In genomic region chr5:145502906-145503305, GRCh38 we compare ENCODE assay signal across 37 cellular contexts.
"Had no signal": no experiment of that assay in that cellular context is flagged by ENCODE, and none has a peak within 500 bp of the region (broad histone marks: within the 10 kb centered on the region; RNA-seq: fewer than 3 reads in every experiment).

No MANE protein-coding gene starts in this region.

- H3K36me3 ChIP-seq: adrenal gland, ascending aorta, brain microvascular endothelial cell, breast epithelium, cardiac muscle cell had no signal

- H3K36me3 Mint-ChIP-seq: activated naive CD4-positive, alpha-beta T cell treated with anti-CD3 and anti-CD28 coated beads, Interleukin-2, amount 10 ng/mL, durations not matched to agents 7 days and 5 days; activated naive CD4-positive, alpha-beta T cell treated with anti-CD3 and anti-CD28 coated beads, Interleukin-2, amount 50 U/mL, for 24 hours; activated naive CD4-positive, alpha-beta T cell treated with anti-CD3 and anti-CD28 coated beads, Interleukin-2, amount 50 U/mL, for 72 hours; activated naive CD8-positive, alpha-beta T cell; activated naive CD8-positive, alpha-beta T cell treated with anti-CD3 and anti-CD28 coated beads, Interleukin-2, amount 10 ng/mL, durations not matched to agents 7 days and 5 days; brain had no signal

- DNase-seq: activated effector memory CD4-positive, alpha-beta T cell treated with anti-CD3 and anti-CD28 coated beads, Interleukin-2, amount 50 U/mL, for 16 hours; activated effector memory CD4-positive, alpha-beta T cell treated with Interleukin-2 at 50 U/mL for 16 hours; activated gamma-delta T cell; activated gamma-delta T cell treated with Interleukin-2 at 50 U/mL for 16 hours; activated naive CD4-positive, alpha-beta T cell; activated naive CD4-positive, alpha-beta T cell treated with anti-CD3 and anti-CD28 coated beads for 36 hours; activated naive CD4-positive, alpha-beta T cell treated with anti-CD3 and anti-CD28 coated beads, Interleukin-2, amount 10 ng/mL, durations not matched to agents 7 days and 5 days; activated naive CD4-positive, alpha-beta T cell treated with anti-CD3 and anti-CD28 coated beads, Interleukin-2, amount 50 U/mL, for 16 hours; activated naive CD4-positive, alpha-beta T cell treated with Interleukin-2 at 50 U/mL for 16 hours; activated naive CD8-positive, alpha-beta T cell treated with anti-CD3 and anti-CD28 coated beads, Interleukin-2, amount 10 ng/mL, durations not matched to agents 7 days and 5 days; activated naive CD8-positive, alpha-beta T cell treated with anti-CD3 and anti-CD28 coated beads, Interleukin-2, amount 50 U/mL, for 24 hours; activated T-cell treated with anti-CD3 and anti-CD28 coated beads, Interleukin-2, amount 50 U/mL, for 1 hour; activated T-cell treated with anti-CD3 and anti-CD28 coated beads, Interleukin-2, amount 50 U/mL, for 24 hours; activated T-cell treated with anti-CD3 and anti-CD28 coated beads, Interleukin-2, amount 50 U/mL, for 4 hours; activated T-cell treated with anti-CD3 and anti-CD28 coated beads, Interleukin-2, amount 50 U/mL, for 48 hours; activated T-cell treated with anti-CD3 and anti-CD28 coated beads, Interleukin-2, amount 50 U/mL, for 72 hours; adrenal gland; amniotic stem cell; amygdala; anterior cingulate cortex; aorta; body of pancreas; brain microvascular endothelial cell; caudate nucleus; central memory CD4-positive, alpha-beta T cell; cerebellar nuclear complex had no signal

- H3K27me3 ChIP-seq: adrenal gland, ascending aorta, body of pancreas, brain microvascular endothelial cell, breast epithelium, cardiac muscle cell had no signal

- H3K4me1 Mint-ChIP-seq: activated naive CD4-positive, alpha-beta T cell treated with anti-CD3 and anti-CD28 coated beads, Interleukin-2, amount 10 ng/mL, durations not matched to agents 7 days and 5 days; activated naive CD4-positive, alpha-beta T cell treated with anti-CD3 and anti-CD28 coated beads, Interleukin-2, amount 50 U/mL, for 24 hours; activated naive CD8-positive, alpha-beta T cell treated with anti-CD3 and anti-CD28 coated beads, Interleukin-2, amount 10 ng/mL, durations not matched to agents 7 days and 5 days; activated naive CD8-positive, alpha-beta T cell treated with anti-CD3 and anti-CD28 coated beads, Interleukin-2, amount 50 U/mL, for 24 hours; activated T-helper 17 cell treated with anti-CD3 and anti-CD28 coated beads, Interleukin-2, amount 50 U/mL, for 72 hours; central memory CD8-positive, alpha-beta T cell had no signal

- H3K4me3 Mint-ChIP-seq: activated naive CD4-positive, alpha-beta T cell treated with anti-CD3 and anti-CD28 coated beads for 36 hours; activated naive CD4-positive, alpha-beta T cell treated with anti-CD3 and anti-CD28 coated beads, Interleukin-2, amount 10 ng/mL, durations not matched to agents 7 days and 5 days; activated naive CD4-positive, alpha-beta T cell treated with anti-CD3 and anti-CD28 coated beads, Interleukin-2, amount 50 U/mL, for 24 hours; activated naive CD8-positive, alpha-beta T cell; activated naive CD8-positive, alpha-beta T cell treated with anti-CD3 and anti-CD28 coated beads, Interleukin-2, amount 10 ng/mL, durations not matched to agents 7 days and 5 days; activated naive CD8-positive, alpha-beta T cell treated with anti-CD3 and anti-CD28 coated beads, Interleukin-2, amount 50 U/mL, for 24 hours; activated T-cell treated with anti-CD3 and anti-CD28 coated beads, Interleukin-2, amount 50 U/mL, for 24 hours; activated T-cell treated with anti-CD3 and anti-CD28 coated beads, Interleukin-2, amount 50 U/mL, for 4 hours; activated T-cell treated with anti-CD3 and anti-CD28 coated beads, Interleukin-2, amount 50 U/mL, for 72 hours; activated T-helper 1 cell treated with anti-CD3 and anti-CD28 coated beads, Interleukin-12 subunit alpha, Interleukin-12 subunit beta, Interleukin-2, Interleukin-4 antibody, amounts not matched to agents 30 ng/mL and 10 ng/mL and 1 ng/mL, durations not matched to agents 14 hours and 24 hours and 36 hours; activated T-helper 17 cell treated with anti-CD3 and anti-CD28 coated beads, Interleukin-2, amount 50 U/mL, for 72 hours; brain; central memory CD8-positive, alpha-beta T cell had no signal

- H3K27me3 Mint-ChIP-seq: activated naive CD4-positive, alpha-beta T cell treated with anti-CD3 and anti-CD28 coated beads, Interleukin-2, amount 10 ng/mL, durations not matched to agents 7 days and 5 days; activated naive CD4-positive, alpha-beta T cell treated with anti-CD3 and anti-CD28 coated beads, Interleukin-2, amount 50 U/mL, for 24 hours; activated naive CD8-positive, alpha-beta T cell; activated naive CD8-positive, alpha-beta T cell treated with anti-CD3 and anti-CD28 coated beads, Interleukin-2, amount 10 ng/mL, durations not matched to agents 7 days and 5 days; activated naive CD8-positive, alpha-beta T cell treated with anti-CD3 and anti-CD28 coated beads, Interleukin-2, amount 50 U/mL, for 24 hours; activated T-cell treated with anti-CD3 and anti-CD28 coated beads, Interleukin-2, amount 50 U/mL, for 24 hours; activated T-helper 17 cell treated with anti-CD3 and anti-CD28 coated beads, Interleukin-2, amount 50 U/mL, for 72 hours; brain; central memory CD8-positive, alpha-beta T cell had no signal

- H3K9me3 Mint-ChIP-seq: activated naive CD8-positive, alpha-beta T cell treated with anti-CD3 and anti-CD28 coated beads, Interleukin-2, amount 50 U/mL, for 24 hours; activated T-helper 1 cell treated with anti-CD3 and anti-CD28 coated beads, Interleukin-12 subunit alpha, Interleukin-12 subunit beta, Interleukin-2, Interleukin-4 antibody, amounts not matched to agents 30 ng/mL and 10 ng/mL and 1 ng/mL, durations not matched to agents 14 hours and 24 hours and 36 hours had no signal

- ATAC-seq: activated naive CD4-positive, alpha-beta T cell treated with anti-CD3 and anti-CD28 coated beads, Interleukin-2, amount 50 U/mL, for 72 hours; activated naive CD8-positive, alpha-beta T cell treated with anti-CD3 and anti-CD28 coated beads, Interleukin-2, amount 50 U/mL, for 24 hours; activated T-cell treated with anti-CD3 and anti-CD28 coated beads, Interleukin-2, amount 50 U/mL, for 4 hours; activated T-cell treated with anti-CD3 and anti-CD28 coated beads, Interleukin-2, amount 50 U/mL, for 72 hours; activated T-helper 17 cell treated with anti-CD3 and anti-CD28 coated beads, Interleukin-2, amount 50 U/mL, for 72 hours; body of pancreas had no signal

- H3K27ac Mint-ChIP-seq: activated naive CD4-positive, alpha-beta T cell treated with anti-CD3 and anti-CD28 coated beads for 36 hours; activated naive CD4-positive, alpha-beta T cell treated with anti-CD3 and anti-CD28 coated beads, Interleukin-2, amount 10 ng/mL, durations not matched to agents 7 days and 5 days; activated naive CD4-positive, alpha-beta T cell treated with anti-CD3 and anti-CD28 coated beads, Interleukin-2, amount 50 U/mL, for 24 hours; activated naive CD4-positive, alpha-beta T cell treated with anti-CD3 and anti-CD28 coated beads, Interleukin-2, amount 50 U/mL, for 72 hours; activated naive CD8-positive, alpha-beta T cell; activated naive CD8-positive, alpha-beta T cell treated with anti-CD3 and anti-CD28 coated beads, Interleukin-2, amount 10 ng/mL, durations not matched to agents 7 days and 5 days; activated naive CD8-positive, alpha-beta T cell treated with anti-CD3 and anti-CD28 coated beads, Interleukin-2, amount 50 U/mL, for 24 hours; activated T-cell treated with anti-CD3 and anti-CD28 coated beads, Interleukin-2, amount 50 U/mL, for 24 hours; activated T-cell treated with anti-CD3 and anti-CD28 coated beads, Interleukin-2, amount 50 U/mL, for 72 hours; activated T-helper 1 cell treated with anti-CD3 and anti-CD28 coated beads, Interleukin-12 subunit alpha, Interleukin-12 subunit beta, Interleukin-2, Interleukin-4 antibody, amounts not matched to agents 30 ng/mL and 10 ng/mL and 1 ng/mL, durations not matched to agents 14 hours and 24 hours and 36 hours; activated T-helper 17 cell treated with anti-CD3 and anti-CD28 coated beads, Interleukin-2, amount 50 U/mL, for 72 hours; activated T-helper 2 cell treated with anti-CD3 and anti-CD28 coated beads, Interferon-gamma antibody, Interleukin-2, Interleukin-4, amounts not matched to agents 10 μg/mL and 5 μg/mL and 100 μg/mL, durations not matched to agents 14 hours and 24 hours and 36 hours; brain had no signal

- H3K27ac ChIP-seq: adrenal gland, ascending aorta, body of pancreas, brain microvascular endothelial cell, breast epithelium, cardiac muscle cell had no signal

- H3K4me3 ChIP-seq: adrenal gland, ascending aorta, body of pancreas, breast epithelium, cardiac muscle cell had no signal

- H3K9me3 ChIP-seq: adrenal gland, ascending aorta, body of pancreas, breast epithelium had no signal

- H3K4me1 ChIP-seq: adrenal gland, ascending aorta, breast epithelium had no signal
